10 cellular contexts compared by ENCODE assay signal in the genomic region with DNA sequence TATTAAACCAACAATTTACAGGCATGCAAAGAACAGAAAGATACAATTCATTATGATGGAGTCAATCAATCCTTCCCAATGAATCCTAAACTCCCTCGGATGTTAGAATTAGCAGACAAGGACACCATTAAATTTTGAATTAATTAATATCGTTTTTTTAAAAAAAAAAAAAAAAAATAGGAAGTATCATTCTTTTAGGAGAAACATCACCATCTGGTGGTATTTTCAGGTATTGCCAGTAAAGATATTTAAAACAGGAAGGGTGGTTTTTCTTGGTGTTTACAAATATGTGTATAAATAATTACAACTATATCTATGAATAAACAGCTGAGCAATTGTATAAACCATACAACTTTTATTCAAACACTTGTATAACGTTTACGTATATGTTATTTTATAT.
DNase-seq lines count a peak whose midpoint lies in the region; ATAC-seq, FAIRE-seq and TF ChIP-seq lines count a peak whose summit lies in the region.
"Had no signal": no experiment of that assay in that cellular context is flagged by ENCODE, and none has a peak within 500 bp of the region (broad histone marks: within the 10 kb centered on the region; RNA-seq: fewer than 3 reads in every experiment).

No MANE protein-coding gene starts in this region.

- intact Hi-C loops in GM12878 (cut with micrococcal nuclease; ENCODE audit: unreplicated experiment): loop anchor here (5.0 kb wide), 1 partner anchor 1234 kb away; no protein-coding TSS in a partner anchor
- intact Hi-C loops in posterior cingulate gyrus (cut with DNase I): no loop called here

- no peak overlapping the region for H2BK5ac ChIP-seq in mesendoderm (ENCODE audit: low read length)

- DNase-seq in ELR (ENCODE audit: low read depth) (peak; percentile 52), LHCN-M2 (ENCODE audit: low read depth) (peak; percentile 31), GM12878 (ENCODE audit: low read depth, low spot score) (no peak), mesendoderm (peak; percentile 34), posterior cingulate gyrus (no peak)
- no peak for DNase-seq in activated naive CD4-positive, alpha-beta T cell treated with anti-CD3 and anti-CD28 coated beads, Interleukin-2, amount 50 U/mL, for 72 hours (ENCODE audit: low spot score in 2 of 2)
- DNase-seq: activated naive CD4-positive, alpha-beta T cell treated with anti-CD3 and anti-CD28 coated beads for 36 hours; NCI-H187 treated with DMSO at 0.1 percent for 48 hours had no signal

- in situ Hi-C loops in GM12878 (cut with MboI): loop anchor here (10.0 kb wide), 2 partner anchors 611 to 1231 kb away; a partner anchor contains a TSS

- FAIRE-seq in GM12878 (lab: Jason Lieb, UNC): no peak

- BruUV-seq in GM12878 (replicated peaks; lab: Mats Ljungman, UMichigan): no TSS peak

- no peak overlapping the region for H4K5ac ChIP-seq in mesendoderm (ENCODE audit: low read length)

- no peak overlapping the region for H2AFZ ChIP-seq in GM12878 (ENCODE audit: control insufficient read depth, low read depth, low read length)

- H2BK15ac ChIP-seq in mesendoderm (replicated peaks; ENCODE audit: low read depth): no peak overlapping the region

- H3K27ac ChIP-seq in GM12878 (ENCODE audit: control insufficient read depth, insufficient read depth): no peak overlapping the region
- no peak overlapping the region for H3K27ac ChIP-seq in mesendoderm (ENCODE audit: low read depth, low read length)

- H3K79me2 ChIP-seq in GM12878 (ENCODE audit: control insufficient read depth, insufficient read depth, low read length): no peaks in the 10 kb centered on the region
- no peaks in the 10 kb centered on the region for H3K79me2 ChIP-seq in mesendoderm (ENCODE audit: control insufficient read depth, insufficient read depth, low read length)

- H3K36me3 ChIP-seq in GM12878 (ENCODE audit: control insufficient read depth in 2 of 2, insufficient read depth in 2 of 2, low read length in 1 of 2): no peaks in the 10 kb centered on the region
- no peaks in the 10 kb centered on the region for H3K36me3 ChIP-seq in mesendoderm (ENCODE audit: control insufficient read depth, insufficient read depth, low read length)

- no peaks in the 10 kb centered on the region for H3K79me1 ChIP-seq in mesendoderm (ENCODE audit: low read length)

- H3K4me1 ChIP-seq in GM12878 (ENCODE audit: control insufficient read depth, insufficient read depth, low read length) (no peaks in the 10 kb centered on the region), mesendoderm (ENCODE audit: control insufficient read depth, low read depth, low read length) (no peaks in the 10 kb centered on the region)

- no peak for TF ChIP-seq EP300 in GM12878 (IDR thresholded peaks at IDR 0.05; ENCODE audit: borderline replicate concordance in 1 of 2, control insufficient read depth in 1 of 2, low read depth in 2 of 2, low read length in 2 of 2)

- TF ChIP-seq POLR2A in GM12878 (IDR thresholded peaks at IDR 0.05; ENCODE audit: low read depth, low read length): no peak

- POLR2A ChIA-PET in GM12878 (lab: Charles Lee): interaction anchor here (0.7 kb wide), 1 partner anchor 502 kb away, joined by 3 read pairs; no protein-coding TSS in a partner anchor

- H3K27ac Mint-ChIP-seq in activated naive CD4-positive, alpha-beta T cell treated with anti-CD3 and anti-CD28 coated beads, Interleukin-2, amount 50 U/mL, for 72 hours: no peak overlapping the region
- H3K27ac Mint-ChIP-seq: activated naive CD4-positive, alpha-beta T cell treated with anti-CD3 and anti-CD28 coated beads for 36 hours had no signal

- RAD21 ChIA-PET in GM12878 (lab: Charles Lee; ENCODE audit: unreplicated experiment): interaction anchor here (0.7 kb wide), 1 partner anchor 71 kb away, joined by 4 read pairs; no protein-coding TSS in a partner anchor

- CTCF ChIA-PET in GM12878 (lab: Yijun Ruan, JAX): interaction anchor here (0.6 to 2.6 kb wide), 21 partner anchors 12 to 1347 kb away, joined by 3 to 25 read pairs (median 3); no protein-coding TSS in a partner anchor

- TF ChIP-seq RAD21 in GM12878 (IDR thresholded peaks at IDR 0.05; ENCODE audit: insufficient read depth, low read depth, low read length): peak; percentile 39; the same call in 1 of the 2 replicates

- H4K20me1 ChIP-seq in GM12878 (ENCODE audit: control insufficient read depth, insufficient read depth): no peaks in the 10 kb centered on the region

- ATAC-seq in GM12878 (no peak), GM18907 (IDR thresholded peaks at IDR 0.05; ENCODE audit: unreplicated experiment) (no peak), HG03108 (IDR thresholded peaks at IDR 0.05; ENCODE audit: unreplicated experiment) (no peak)
- ATAC-seq in activated naive CD4-positive, alpha-beta T cell treated with anti-CD3 and anti-CD28 coated beads, Interleukin-2, amount 50 U/mL, for 72 hours: no peak

- H3K27me3 ChIP-seq in GM12878 (replicated peaks in 1 of 2; ENCODE audit: control insufficient read depth in 2 of 2, insufficient read depth in 2 of 2, low read length in 1 of 2): no peaks in the 10 kb centered on the region
- H3K27me3 ChIP-seq in mesendoderm (ENCODE audit: insufficient read depth, low read length, poor library complexity): no peaks in the 10 kb centered on the region

- SMC1A ChIA-PET in GM12878 (lab: Charles Lee; ENCODE audit: uncharacterized antibody, unreplicated experiment): interaction anchor here (0.6 to 1.9 kb wide), 10 partner anchors 12 to 1111 kb away, joined by 3 to 9 read pairs (median 3); no protein-coding TSS in a partner anchor

- H2AK5ac ChIP-seq in mesendoderm (ENCODE audit: low read length): no peak overlapping the region

- H3K9ac ChIP-seq in GM12878 (ENCODE audit: control insufficient read depth, insufficient read depth, low read length): no peak overlapping the region
- no peak overlapping the region for H3K9ac ChIP-seq in mesendoderm (ENCODE audit: low read length)

- no peaks in the 10 kb centered on the region for H3K36me3 Mint-ChIP-seq in activated naive CD4-positive, alpha-beta T cell treated with anti-CD3 and anti-CD28 coated beads, Interleukin-2, amount 50 U/mL, for 72 hours

- peaks cover 0 to 5% of the 10 kb centered on the region in 2 donors for H3K9me3 Mint-ChIP-seq in activated naive CD4-positive, alpha-beta T cell treated with anti-CD3 and anti-CD28 coated beads, Interleukin-2, amount 50 U/mL, for 72 hours
- H3K9me3 Mint-ChIP-seq: activated naive CD4-positive, alpha-beta T cell treated with anti-CD3 and anti-CD28 coated beads for 36 hours had no signal

- no peak overlapping the region for H3K23ac ChIP-seq in mesendoderm (ENCODE audit: low read length)

- no peak overlapping the region for H3K4ac ChIP-seq in mesendoderm (ENCODE audit: low read depth, low read length)

- no peak overlapping the region for H3K18ac ChIP-seq in mesendoderm (ENCODE audit: low read length)

- H3K9me3 ChIP-seq in GM12878 (replicated peaks; ENCODE audit: control insufficient read depth, insufficient read depth, low read length): no peaks in the 10 kb centered on the region

- H4K8ac ChIP-seq in mesendoderm (ENCODE audit: low read depth, low read length): no peak overlapping the region

- 1% methylated on average over 4 of the region's 4 CpGs for WGBS in GM12878 (ENCODE audit: insufficient coverage, insufficient replicate concordance, low lambda C conversion rate, missing lambda C conversion rate)
- no CpG with 5 or more reads among the region's 4 CpGs for WGBS in mesendoderm (ENCODE audit: extremely low coverage, insufficient coverage, low lambda C conversion rate)

- H3K4me2 ChIP-seq in GM12878 (ENCODE audit: control insufficient read depth, insufficient read depth) (no peak overlapping the region), mesendoderm (ENCODE audit: low read length) (no peak overlapping the region)

- H3K4me3 ChIP-seq in GM12878 (no peak overlapping the region), mesendoderm (ENCODE audit: low read length) (no peak overlapping the region)

- TF ChIP-seq CTCF in GM12878 (IDR thresholded peaks at IDR 0.05 in 2 of 3, conservative IDR thresholded peaks at IDR 0.05 in 1 of 3; ENCODE audit: control insufficient read depth in 2 of 3, extremely low read depth in 1 of 3, insufficient read depth in 1 of 3, low read depth in 3 of 3, low read length in 3 of 3): peak; percentile 22 to 39 (median 33); a peak in 3 of 6 replicates

- H2BK120ac ChIP-seq in mesendoderm (ENCODE audit: low read depth, low read length): no peak overlapping the region

- H3K56ac ChIP-seq in mesendoderm (ENCODE audit: low read length): no peak overlapping the region

TF ChIP-seq in GM12878, 131 proteins besides CTCF, POLR2A, EP300 and RAD21:
- TF ChIP-seq ETV6 (conservative IDR thresholded peaks at IDR 0.05 in 1 of 2, IDR thresholded peaks at IDR 0.05 in 1 of 2; ENCODE audit: borderline replicate concordance in 1 of 2, low read depth in 1 of 2) (no peak), ZNF384 (IDR thresholded peaks at IDR 0.05; ENCODE audit: borderline replicate concordance, low read depth, low read length) (peak; percentile 91), HCFC1 (IDR thresholded peaks at IDR 0.05; ENCODE audit: low read length) (no peak), ZNF207 (IDR thresholded peaks at IDR 0.05; ENCODE audit: borderline replicate concordance) (no peak), SMARCA5 (IDR thresholded peaks at IDR 0.05) (no peak), SMC3 (IDR thresholded peaks at IDR 0.05; ENCODE audit: borderline replicate concordance, low read length) (peak; percentile 47; the same call in 1 of the 2 replicates)

Comparison
In these comparisons a context has a peak if more than half of its experiments do, and no peak if none do; other contexts are left out.
1. DNase-seq: peak in ELR (single experiment), LHCN-M2 (single experiment) and mesendoderm (single experiment); none in GM12878 (single experiment), activated naive CD4-positive, alpha-beta T cell treated with anti-CD3 and anti-CD28 coated beads, Interleukin-2, amount 50 U/mL, for 72 hours (0 of 2) and posterior cingulate gyrus (0 of 10).